8 cellular contexts compared by ENCODE assay signal in genomic region chr7:96321041-96321669, GRCh38. TPM values are rescaled to one million over a fixed set of nuclear protein-coding genes. Genes with fewer than 3 reads are reported as not detected.
A peak's percentile ranks its signal among the peaks of the same experiment; 100 is the strongest.
DNase-seq lines count a peak whose midpoint lies in the region; ATAC-seq, FAIRE-seq and TF ChIP-seq lines count a peak whose summit lies in the region.

No MANE protein-coding gene starts in this region.

- in situ Hi-C loops in G401 (cut with HindIII; ENCODE audit: low sequenced_read_pairs): no loop called here

- no peaks in the 10 kb centered on the region for H3K36me3 ChIP-seq in adrenal gland (replicated peaks in 1 of 2)

- H3K4me3 ChIP-seq in Jurkat, Clone E6-1 (ENCODE audit: low read length): peak overlapping the region; percentile 60
- H3K4me3 ChIP-seq in adrenal gland: peak overlapping the region; percentile 50 to 91 (median 78)

- peak; percentile 44 for ATAC-seq in GM21737 (IDR thresholded peaks at IDR 0.05; ENCODE audit: unreplicated experiment)
- peak; percentile 78 to 89 for ATAC-seq in left cardiac atrium

- intact Hi-C loops in adrenal gland (cut with DNase I): no loop called here
- intact Hi-C loops in left cardiac atrium (cut with DNase I): no loop called here
- intact Hi-C loops in posterior cingulate gyrus (cut with DNase I): no loop called here

- peak in 1 of 6 experiments; percentile 1 for TF ChIP-seq CTCF in adrenal gland (IDR thresholded peaks at IDR 0.05)

- 0% methylated on average over 6 to 22 of the region's 22 CpGs for WGBS in adrenal gland, 4 donors

- H3K9me3 ChIP-seq in adrenal gland (replicated peaks in 1 of 3): no peaks in the 10 kb centered on the region

- DNase-seq in G401 (ENCODE audit: low spot score) (peak; percentile 81), RCC 7860 (ENCODE audit: low spot score) (peak; percentile 77), adrenal gland (peak; percentile 84 to 94 (median 90)), left cardiac atrium (peak; percentile 92), posterior cingulate gyrus (peak; percentile 70 to 96 (median 77)), OCI-M2 (lab: John Stamatoyannopoulos, UW; ENCODE audit: unreplicated experiment) (no peak)
- DNase-seq in Jurkat, Clone E6-1 (ENCODE audit: low read depth, low spot score): peak; percentile 38

- peaks cover 16 to 26% of the 10 kb centered on the region in 2 donors for H3K4me1 ChIP-seq in adrenal gland (replicated peaks in 1 of 2)

- peak; percentile 61 for FAIRE-seq in RCC 7860 (lab: Jason Lieb, UNC)

- H3K27ac ChIP-seq in adrenal gland: peak overlapping the region; percentile 87 to 99 (median 98)

- H3K27me3 ChIP-seq in adrenal gland: no peaks in the 10 kb centered on the region

- TF ChIP-seq POLR2A in adrenal gland (IDR thresholded peaks at IDR 0.05): peak in 1 of 2 donors; percentile 50

RNA-seq across cellular contexts. Expression of gene SLC25A13, which starts 0.7 kb away (rescaled TPM):
- 87.2 and 124 TPM in 2 replicates for total RNA-seq in G401 (2014; rRNA removed; shearing (Covaris generic))
- 4.8 TPM for polyA plus RNA-seq in Jurkat, Clone E6-1 (2012; ENCODE audit: insufficient read depth, insufficient read length)
- total RNA-seq in adrenal gland (10 to 100 TPM; 20.0 to 49.7 (median 33.9) TPM), left cardiac atrium (10 to 100 TPM; 14.6 to 20.4 TPM)
- 10 to 100 TPM; 10.8 to 41.3 (median 11.7) TPM for polyA plus RNA-seq in adrenal gland
